Comparison of ENCODE assay signal across 8 cellular contexts in genomic region chr10:102133373-102134195, GRCh38. TPM values are rescaled to one million over a fixed set of nuclear protein-coding genes. Genes with fewer than 3 reads are reported as not detected.
DNase-seq lines count a peak whose midpoint lies in the region; ATAC-seq, FAIRE-seq and TF ChIP-seq lines count a peak whose summit lies in the region.

No MANE protein-coding gene starts in this region.

- peak overlapping the region; percentile 93 for H3K9ac ChIP-seq in HepG2 (ENCODE audit: insufficient read depth, low read depth, low read length)

- in situ Hi-C loops in GM13976 (cut with MboI; ENCODE audit: low sequenced_read_pairs, unreplicated experiment): no loop called here
- in situ Hi-C loops in HepG2 (cut with HindIII; ENCODE audit: extremely low pct_ligation_motif_present, low pct_unique_long_range_greater_than_20kb): no loop called here

- peaks cover 38% of the 10 kb centered on the region for H3K4me1 Mint-ChIP-seq in activated CD4-positive, alpha-beta T cell treated with anti-CD3 and anti-CD28 coated beads for 36 hours

- DNase-seq in GM13976 (ENCODE audit: low spot score) (peak; percentile 75), NAMALWA (ENCODE audit: low spot score) (peak; percentile 81), dermis blood vessel endothelial cell (peak; percentile 78), HepG2 (ENCODE audit: low spot score) (peak; percentile 78)
- peak; percentile 78 for DNase-seq in activated CD4-positive, alpha-beta T cell treated with anti-CD3 and anti-CD28 coated beads for 36 hours
- DNase-seq in stimulated activated CD4-positive, alpha-beta T cell treated with anti-CD3 and anti-CD28 coated beads, Interleukin-2, amount 100 ng/mL, for 48 hours: peak; percentile 53 to 60

- H4K20me1 ChIP-seq in HepG2 (ENCODE audit: insufficient read depth, low read length): peaks cover 43% of the 10 kb centered on the region

- TF ChIP-seq CTCF in 22Rv1 (IDR thresholded peaks at IDR 0.05) (no peak), GM13976 (IDR thresholded peaks at IDR 0.05; ENCODE audit: borderline replicate concordance, control extremely low read depth, extremely low read depth, insufficient read depth, missing control alignments) (no peak), HepG2 (CRISPR knock-in tag; IDR thresholded peaks at IDR 0.05) (0 out of 2 replicates have a peak, but pooled peaks have one; percentile 8)

- peaks cover 0 to 4% of the 10 kb centered on the region in 2 experiments; a peak in 1 of 5 replicates for H3K27me3 ChIP-seq in HepG2 (ENCODE audit: control insufficient read depth in 1 of 2, insufficient read depth in 2 of 2, low read length in 2 of 2)

- ATAC-seq in activated CD4-positive, alpha-beta T cell treated with anti-CD3 and anti-CD28 coated beads for 36 hours: peak; percentile 21
- ATAC-seq in HepG2: peak; percentile 67
- no peak for ATAC-seq in HG02973 (IDR thresholded peaks at IDR 0.05; ENCODE audit: unreplicated experiment)

- no peaks in the 10 kb centered on the region for H3K27me3 Mint-ChIP-seq in activated CD4-positive, alpha-beta T cell treated with anti-CD3 and anti-CD28 coated beads for 36 hours

- no peak overlapping the region for H2AFZ ChIP-seq in HepG2 (ENCODE audit: low read length)

- H3K9me3 ChIP-seq in HepG2 (ENCODE audit: low read length): no peaks in the 10 kb centered on the region

- POLR2A ChIA-PET in activated CD4-positive, alpha-beta T cell treated with anti-CD3 and anti-CD28 coated beads for 36 hours (lab: Charles Lee): interaction anchor here (0.5 to 1.3 kb wide), 2 partner anchors 14 to 19 kb away, joined by 3 to 12 read pairs; no protein-coding TSS in a partner anchor
- POLR2A ChIA-PET in HepG2 (lab: Yijun Ruan, JAX): interaction anchor here (1.2 kb wide), 1 partner anchor 13 kb away, joined by 3 read pairs; no protein-coding TSS in a partner anchor

- H3K4me2 ChIP-seq in HepG2 (ENCODE audit: low read depth, low read length): peak overlapping the region; percentile 82

- peak overlapping the region; percentile 94 for H3K27ac Mint-ChIP-seq in activated CD4-positive, alpha-beta T cell treated with anti-CD3 and anti-CD28 coated beads for 36 hours

- H3K9me3 Mint-ChIP-seq in activated CD4-positive, alpha-beta T cell treated with anti-CD3 and anti-CD28 coated beads for 36 hours (ENCODE audit: low read depth): no peaks in the 10 kb centered on the region

- H3K36me3 ChIP-seq in HepG2 (replicated peaks in 1 of 2; ENCODE audit: control insufficient read depth in 1 of 2, insufficient read depth in 2 of 2, low read length in 2 of 2): peaks cover 10 to 20% of the 10 kb centered on the region in 2 experiments; a peak in 4 of 5 replicates

- WGBS in HepG2 (ENCODE audit: low lambda C conversion rate): under 1% methylated on average over 22 of the region's 48 CpGs

- peak overlapping the region; percentile 94 for H3K4me3 Mint-ChIP-seq in activated CD4-positive, alpha-beta T cell treated with anti-CD3 and anti-CD28 coated beads for 36 hours

- TF ChIP-seq EP300 in HepG2 (IDR thresholded peaks at IDR 0.05; ENCODE audit: low read depth in 2 of 2, low read length in 2 of 2) (no peak), HepG2 (CRISPR knock-in tag; IDR thresholded peaks at IDR 0.05; ENCODE audit: borderline replicate concordance) (no peak; the same call in 1 of the 2 replicates)

- no TSS peak for BruUV-seq in HepG2 (replicated peaks; lab: Mats Ljungman, UMichigan)

- peak in 1 of 2 experiments; percentile 42; a peak in 1 of 4 replicates for TF ChIP-seq POLR2A in HepG2 (IDR thresholded peaks at IDR 0.05; ENCODE audit: insufficient read depth in 1 of 2, low read depth in 2 of 2, low read length in 2 of 2)

- FAIRE-seq in HepG2 (lab: Jason Lieb, UNC): no peak

- H3K4me1 ChIP-seq in HepG2 (ENCODE audit: insufficient read depth, low read length): peaks cover 41% of the 10 kb centered on the region

- CTCF ChIA-PET in activated CD4-positive, alpha-beta T cell treated with anti-CD3 and anti-CD28 coated beads for 36 hours (lab: Charles Lee): interaction anchor here (1.0 kb wide), 1 partner anchor 20 kb away, joined by 3 read pairs; no protein-coding TSS in a partner anchor
- CTCF ChIA-PET in HepG2 (lab: Yijun Ruan, JAX; ENCODE audit: low intra/inter-chr PET ratio, low total read pairs): no interaction called here

- peaks cover 54% of the 10 kb centered on the region for H3K79me2 ChIP-seq in HepG2 (ENCODE audit: insufficient read depth, low read length)

- intact Hi-C loops in activated CD4-positive, alpha-beta T cell treated with anti-CD3 and anti-CD28 coated beads for 36 hours (cut with DNase I, micrococcal nuclease): loop anchor here (1.0 to 5.0 kb wide), 8 partner anchors 112 to 721 kb away; partner anchors contain the start of genes ARL3 (in 1 of the 2), BORCS7 (in 1 of the 2), FBXL15 (in 1 of the 2) and GBF1 (in 1 of the 2)
- intact Hi-C loops in HepG2 (cut with micrococcal nuclease; ENCODE audit: unreplicated experiment): no loop called here

- peak overlapping the region; percentile 93 for H3K27ac ChIP-seq in 22Rv1
- peak overlapping the region; percentile 88 for H3K27ac ChIP-seq in HepG2 (ENCODE audit: extremely low read length, insufficient read depth, low read length)

- H3K36me3 Mint-ChIP-seq in activated CD4-positive, alpha-beta T cell treated with anti-CD3 and anti-CD28 coated beads for 36 hours (ENCODE audit: low read depth): peaks cover 35% of the 10 kb centered on the region

- peak overlapping the region; percentile 82 to 96 (median 92) for H3K4me3 ChIP-seq in HepG2 (replicated peaks in 1 of 3; ENCODE audit: insufficient read depth in 1 of 3, low read depth in 2 of 3, low read length in 3 of 3)

- TF ChIP-seq RAD21 in HepG2 (CRISPR knock-in tag; IDR thresholded peaks at IDR 0.05): no peak; the same call in 1 of the 2 replicates

RNA-seq across cellular contexts. Expression of gene PPRC1, which starts 0.7 kb away (rescaled TPM):
- 10 to 100 TPM; 61.3 to 74.7 TPM for total RNA-seq in activated CD4-positive, alpha-beta T cell treated with anti-CD3 and anti-CD28 coated beads for 36 hours
- 14.5 and 15.3 TPM in 2 replicates for total RNA-seq in dermis blood vessel endothelial cell
- total RNA-seq in HepG2 (2016; rRNA removed; fragmentation: Illumina TruSeq; extraction: Trizol): 19.0 and 24.2 TPM in 2 replicates
- 7.2 and 10.9 TPM in 2 replicates for total RNA-seq in HepG2 (2016; cell fraction: cytosol; rRNA removed; fragmentation: Illumina TruSeq; extraction: Trizol; ENCODE audit: low read depth)
- 16.2 and 25.6 TPM in 2 replicates for total RNA-seq in HepG2 (2016; cell fraction: insoluble cytoplasmic fraction; rRNA removed; fragmentation: Illumina TruSeq; extraction: Trizol)
- 10.3 and 12.7 TPM in 2 replicates for total RNA-seq in HepG2 (2016; cell fraction: membrane; rRNA removed; fragmentation: Illumina TruSeq; extraction: Trizol)
- total RNA-seq in HepG2 (2016; cell fraction: nucleus; rRNA removed; fragmentation: Illumina TruSeq; extraction: Trizol): 31.9 and 36.2 TPM in 2 replicates
- polyA plus RNA-seq in HepG2 (2011; rRNA removed): 18.7 and 21.3 TPM in 2 replicates
- polyA plus RNA-seq in HepG2 (2011; cell fraction: cytosol; rRNA removed): 7.1 and 7.2 TPM in 2 replicates
- 57.6 and 66.0 TPM in 2 replicates for polyA plus RNA-seq in HepG2 (2011; cell fraction: nucleus; rRNA removed)
- polyA plus RNA-seq in HepG2 (2012): 21.1 and 29.8 TPM in 2 replicates
- 2.5 and 2.9 TPM in 2 replicates for polyA plus RNA-seq in HepG2 (2016; cell fraction: cytosol; fragmentation: Illumina TruSeq; extraction: Trizol; ENCODE audit: low read depth)
- 21.7 and 29.6 TPM in 2 replicates for polyA plus RNA-seq in HepG2 (2016; cell fraction: insoluble cytoplasmic fraction; fragmentation: Illumina TruSeq; extraction: Trizol; ENCODE audit: low read depth)
- 4.7 and 6.5 TPM in 2 replicates for polyA plus RNA-seq in HepG2 (2016; cell fraction: membrane; fragmentation: Illumina TruSeq; extraction: Trizol; ENCODE audit: low read depth)
- 102 and 107 TPM in 2 replicates for polyA plus RNA-seq in HepG2 (2016; cell fraction: nucleus; fragmentation: Illumina TruSeq; extraction: Trizol; ENCODE audit: insufficient read depth, low read depth)
- 68.7 and 95.3 TPM in 2 replicates for polyA minus RNA-seq in HepG2 (2011; rRNA and poly(A)+ RNA removed; ENCODE audit: low replicate concordance)
- polyA minus RNA-seq in HepG2 (2011; cell fraction: cytosol; rRNA and poly(A)+ RNA removed): 12.3 and 14.3 TPM in 2 replicates
- polyA minus RNA-seq in HepG2 (2011; cell fraction: nucleus; rRNA and poly(A)+ RNA removed): 42.9 and 47.7 TPM in 2 replicates

RNA-seq across cellular contexts. Expression of gene LDB1, which starts 13.4 kb away (rescaled TPM):
- total RNA-seq in activated CD4-positive, alpha-beta T cell treated with anti-CD3 and anti-CD28 coated beads for 36 hours: 10 to 100 TPM; 69.6 to 86.7 TPM
- 49.6 and 52.1 TPM in 2 replicates for total RNA-seq in dermis blood vessel endothelial cell
- total RNA-seq in HepG2 (2016; rRNA removed; fragmentation: Illumina TruSeq; extraction: Trizol): 13.2 and 17.2 TPM in 2 replicates
- total RNA-seq in HepG2 (2016; cell fraction: cytosol; rRNA removed; fragmentation: Illumina TruSeq; extraction: Trizol; ENCODE audit: low read depth): 2.0 and 2.5 TPM in 2 replicates
- total RNA-seq in HepG2 (2016; cell fraction: insoluble cytoplasmic fraction; rRNA removed; fragmentation: Illumina TruSeq; extraction: Trizol): 10.9 and 17.8 TPM in 2 replicates
- total RNA-seq in HepG2 (2016; cell fraction: membrane; rRNA removed; fragmentation: Illumina TruSeq; extraction: Trizol): 7.2 and 8.2 TPM in 2 replicates
- total RNA-seq in HepG2 (2016; cell fraction: nucleus; rRNA removed; fragmentation: Illumina TruSeq; extraction: Trizol): 16.0 and 18.2 TPM in 2 replicates
- 45.5 and 52.2 TPM in 2 replicates for polyA plus RNA-seq in HepG2 (2011; rRNA removed)
- 23.6 and 27.6 TPM in 2 replicates for polyA plus RNA-seq in HepG2 (2011; cell fraction: cytosol; rRNA removed)
- polyA plus RNA-seq in HepG2 (2011; cell fraction: nucleus; rRNA removed): 182 and 199 TPM in 2 replicates
- polyA plus RNA-seq in HepG2 (2012): 20.4 and 24.8 TPM in 2 replicates
- 2.1 and 2.6 TPM in 2 replicates for polyA plus RNA-seq in HepG2 (2016; cell fraction: cytosol; fragmentation: Illumina TruSeq; extraction: Trizol; ENCODE audit: low read depth)
- polyA plus RNA-seq in HepG2 (2016; cell fraction: insoluble cytoplasmic fraction; fragmentation: Illumina TruSeq; extraction: Trizol; ENCODE audit: low read depth): 15.0 and 17.5 TPM in 2 replicates
- polyA plus RNA-seq in HepG2 (2016; cell fraction: membrane; fragmentation: Illumina TruSeq; extraction: Trizol; ENCODE audit: low read depth): 5.5 and 5.8 TPM in 2 replicates
- polyA plus RNA-seq in HepG2 (2016; cell fraction: nucleus; fragmentation: Illumina TruSeq; extraction: Trizol; ENCODE audit: insufficient read depth, low read depth): 49.4 and 52.8 TPM in 2 replicates
- 61.4 and 104 TPM in 2 replicates for polyA minus RNA-seq in HepG2 (2011; rRNA and poly(A)+ RNA removed; ENCODE audit: low replicate concordance)
- polyA minus RNA-seq in HepG2 (2011; cell fraction: cytosol; rRNA and poly(A)+ RNA removed): 17.4 and 19.1 TPM in 2 replicates
- polyA minus RNA-seq in HepG2 (2011; cell fraction: nucleus; rRNA and poly(A)+ RNA removed): 34.2 and 39.5 TPM in 2 replicates

RNA-seq across cellular contexts. Expression of gene NOLC1, which starts 18.6 kb away (rescaled TPM):
- total RNA-seq in activated CD4-positive, alpha-beta T cell treated with anti-CD3 and anti-CD28 coated beads for 36 hours: 100 to 1,000 TPM; 206 to 283 TPM
- total RNA-seq in dermis blood vessel endothelial cell: 29.6 and 38.9 TPM in 2 replicates
- total RNA-seq in HepG2 (2016; rRNA removed; fragmentation: Illumina TruSeq; extraction: Trizol): 81.0 and 102 TPM in 2 replicates
- 17.2 and 19.9 TPM in 2 replicates for total RNA-seq in HepG2 (2016; cell fraction: cytosol; rRNA removed; fragmentation: Illumina TruSeq; extraction: Trizol; ENCODE audit: low read depth)
- total RNA-seq in HepG2 (2016; cell fraction: insoluble cytoplasmic fraction; rRNA removed; fragmentation: Illumina TruSeq; extraction: Trizol): 80.9 and 91.8 TPM in 2 replicates
- 26.9 and 30.0 TPM in 2 replicates for total RNA-seq in HepG2 (2016; cell fraction: membrane; rRNA removed; fragmentation: Illumina TruSeq; extraction: Trizol)
- total RNA-seq in HepG2 (2016; cell fraction: nucleus; rRNA removed; fragmentation: Illumina TruSeq; extraction: Trizol): 53.2 and 53.8 TPM in 2 replicates
- 47.9 and 50.6 TPM in 2 replicates for polyA plus RNA-seq in HepG2 (2011; rRNA removed)
- polyA plus RNA-seq in HepG2 (2011; cell fraction: cytosol; rRNA removed): 40.3 and 62.0 TPM in 2 replicates
- 33.5 and 37.8 TPM in 2 replicates for polyA plus RNA-seq in HepG2 (2011; cell fraction: nucleus; rRNA removed)
- polyA plus RNA-seq in HepG2 (2012): 54.4 and 57.6 TPM in 2 replicates
- 9.9 and 10.0 TPM in 2 replicates for polyA plus RNA-seq in HepG2 (2016; cell fraction: cytosol; fragmentation: Illumina TruSeq; extraction: Trizol; ENCODE audit: low read depth)
- polyA plus RNA-seq in HepG2 (2016; cell fraction: insoluble cytoplasmic fraction; fragmentation: Illumina TruSeq; extraction: Trizol; ENCODE audit: low read depth): 121 and 139 TPM in 2 replicates
- polyA plus RNA-seq in HepG2 (2016; cell fraction: membrane; fragmentation: Illumina TruSeq; extraction: Trizol; ENCODE audit: low read depth): 22.5 and 24.8 TPM in 2 replicates
- 109 and 124 TPM in 2 replicates for polyA plus RNA-seq in HepG2 (2016; cell fraction: nucleus; fragmentation: Illumina TruSeq; extraction: Trizol; ENCODE audit: insufficient read depth, low read depth)
- polyA minus RNA-seq in HepG2 (2011; rRNA and poly(A)+ RNA removed; ENCODE audit: low replicate concordance): 29.3 and 125 TPM in 2 replicates
- 38.1 and 41.4 TPM in 2 replicates for polyA minus RNA-seq in HepG2 (2011; cell fraction: cytosol; rRNA and poly(A)+ RNA removed)
- 17.3 and 24.7 TPM in 2 replicates for polyA minus RNA-seq in HepG2 (2011; cell fraction: nucleus; rRNA and poly(A)+ RNA removed)
